In the genomic region with DNA sequence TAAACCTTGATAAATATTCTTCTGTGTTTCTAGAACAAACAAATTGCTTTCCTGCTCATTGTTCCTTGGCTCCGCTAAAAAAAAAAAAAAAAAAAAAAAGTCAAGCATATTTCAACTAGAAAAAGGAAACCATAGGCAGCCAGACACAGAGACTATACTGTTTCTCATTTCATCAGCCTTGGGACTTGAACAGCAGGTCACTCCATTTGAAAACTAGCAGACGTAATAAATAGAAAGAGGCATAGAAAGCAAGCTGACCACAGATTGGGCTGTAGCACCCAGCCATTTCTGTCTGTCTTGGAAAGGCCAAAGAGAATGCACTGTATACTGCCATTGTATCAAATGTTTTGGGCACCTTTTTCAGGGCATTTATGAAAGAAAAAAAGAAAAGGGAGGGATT, we compare ENCODE assay signal across 22 cellular contexts.
DNase-seq lines count a peak whose midpoint lies in the region; ATAC-seq and FAIRE-seq lines count a peak whose summit lies in the region.
"Had no signal": no experiment of that assay in that cellular context is flagged by ENCODE, and none has a peak within 500 bp of the region (broad histone marks: within the 10 kb centered on the region; RNA-seq: fewer than 3 reads in every experiment).

No MANE protein-coding gene starts in this region.

- H3K4me1 ChIP-seq in SJCRH30, result no peaks in the 10 kb centered on the region; the same call in 1 of the 2 replicates
- H3K4me1 ChIP-seq: BLaER1 had no signal

- H3K4me3 ChIP-seq in SJCRH30, result no peak overlapping the region
- H3K4me3 ChIP-seq: BLaER1, MG63 had no signal

- H3K27me3 ChIP-seq in SJCRH30, result no peaks in the 10 kb centered on the region
- H3K27me3 ChIP-seq: BLaER1, MG63 had no signal

- H3K36me3 ChIP-seq in SJCRH30, result no peaks in the 10 kb centered on the region
- H3K36me3 ChIP-seq: BLaER1, MG63 had no signal

- no peaks in the 10 kb centered on the region for H3K9me3 ChIP-seq in SJCRH30 (replicated peaks)
- H3K9me3 ChIP-seq: BLaER1, MG63 had no signal

- no peak for ATAC-seq in stimulated activated naive CD8-positive, alpha-beta T cell treated with anti-CD3 and anti-CD28 coated beads, Interleukin-15, Interleukin-2, amounts not matched to agents 100 U/mL and 50 U/mL, for 24 hours

- DNase-seq in NCI-H146 treated with DMSO at 0.1 percent for 48 hours (lab: John Stamatoyannopoulos, UW; ENCODE audit: unreplicated experiment) (peak; percentile 94), SK-MEL-5 (ENCODE audit: low read depth, low spot score) (peak; percentile 98), foreskin melanocyte (peak; percentile 81), SJCRH30 (no peak), NCI-H345 treated with DMSO at 0.1 percent for 48 hours (lab: John Stamatoyannopoulos, UW; ENCODE audit: unreplicated experiment) (no peak)
- no peak for DNase-seq in stimulated activated naive CD8-positive, alpha-beta T cell treated with anti-CD3 and anti-CD28 coated beads, Interleukin-15, Interleukin-2, amounts not matched to agents 100 U/mL and 50 U/mL, for 24 hours
- DNase-seq: CD4-positive, CD25-positive, alpha-beta regulatory T cell; DMS79; EL; GF-D8; IMR-90; KG1; MG63; NCI-H187; NCI-H2107; NCI-H510A; NCI-H774 had no signal

- in situ Hi-C loops in SK-MEL-5 (cut with HindIII; ENCODE audit: low pct_unique_long_range_greater_than_20kb, low sequenced_read_pairs), result no loop called here

- peak; percentile 92 for FAIRE-seq in G401.6 (lab: Jason Lieb, UNC)
- FAIRE-seq: D721Med, GM12891, RCC 7860 had no signal

- no peak overlapping the region for H3K27ac ChIP-seq in SJCRH30
- H3K27ac ChIP-seq: BLaER1 had no signal

Comparison
In these comparisons a context has a peak if more than half of its experiments do, and no peak if none do; other contexts are left out.
1. DNase-seq: peak in NCI-H146 treated with DMSO at 0.1 percent for 48 hours (single experiment), SK-MEL-5 (single experiment) and foreskin melanocyte (single experiment); none in SJCRH30 (0 of 2), NCI-H345 treated with DMSO at 0.1 percent for 48 hours (single experiment) and stimulated activated naive CD8-positive, alpha-beta T cell treated with anti-CD3 and anti-CD28 coated beads, Interleukin-15, Interleukin-2, amounts not matched to agents 100 U/mL and 50 U/mL, for 24 hours (single experiment).